Comparison of ENCODE assay signal across 16 cellular contexts in the genomic region with DNA sequence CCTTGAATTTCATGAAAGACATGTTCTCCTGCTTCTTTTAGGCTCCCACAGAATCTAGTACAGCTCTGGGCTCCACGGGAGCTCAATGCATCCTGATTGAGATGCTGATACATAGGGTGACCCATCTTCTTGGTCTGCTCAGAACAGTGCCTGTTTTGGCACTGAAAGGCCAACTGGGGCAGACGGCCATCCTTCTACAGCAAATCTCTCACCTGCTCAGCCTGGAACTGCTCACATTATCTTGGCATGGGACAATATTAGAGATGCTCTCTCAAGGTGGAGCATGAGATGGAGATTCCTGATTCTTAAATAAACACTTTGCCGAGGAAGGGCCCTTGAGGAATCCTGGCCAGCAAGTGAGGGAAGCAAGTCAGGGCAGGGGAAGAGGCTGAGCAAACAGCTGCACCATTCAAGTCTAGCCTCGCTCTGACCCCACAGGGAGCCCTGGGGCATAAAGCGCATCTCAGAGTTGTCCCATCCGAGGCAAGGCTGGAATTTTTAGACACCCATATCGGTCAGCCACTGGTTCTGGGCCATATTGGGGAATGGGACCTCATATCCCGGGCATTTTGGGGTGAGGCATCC. TPM values are rescaled to one million over a fixed set of nuclear protein-coding genes. Genes with fewer than 3 reads are reported as not detected.
DNase-seq lines count a peak whose midpoint lies in the region; ATAC-seq and TF ChIP-seq lines count a peak whose summit lies in the region.
"Had no signal": no experiment of that assay in that cellular context is flagged by ENCODE, and none has a peak within 500 bp of the region (broad histone marks: within the 10 kb centered on the region; RNA-seq: fewer than 3 reads in every experiment).

No MANE protein-coding gene starts in this region.

- peaks cover 41 to 43% of the 10 kb centered on the region in 2 experiments for H3K4me1 ChIP-seq in trophoblast cell (ENCODE audit: control insufficient read depth in 1 of 2, insufficient read depth in 2 of 2, low read length in 2 of 2)

- H3K9me3 ChIP-seq in trophoblast cell (ENCODE audit: insufficient read depth, low read depth, low read length), result peaks cover 2% of the 10 kb centered on the region

- H3K27ac ChIP-seq in RWPE1 (peak overlapping the region; percentile 8; the same call in 1 of the 2 replicates), trophoblast cell (ENCODE audit: low read depth, low read length) (no peak overlapping the region)
- H3K27ac ChIP-seq: HL-60 had no signal

- no peak overlapping the region for H2BK120ac ChIP-seq in trophoblast cell (ENCODE audit: insufficient read depth, low read length, poor library complexity)

- H3K4me3 Mint-ChIP-seq in dendritic cell treated with granulocyte-macrophage colony-stimulating factor and Interleukin-4, amounts not matched to agents 40 ng/mL and 50 ng/mL, for 4 days, result no peak overlapping the region
- H3K4me3 Mint-ChIP-seq: B cell; CD4-positive, alpha-beta T cell; HFFc6 had no signal

- H2BK12ac ChIP-seq in trophoblast cell (ENCODE audit: low read length), result no peak overlapping the region

- no peak overlapping the region for H2BK5ac ChIP-seq in trophoblast cell (ENCODE audit: low read depth, low read length, poor library complexity)

- H3K14ac ChIP-seq in trophoblast cell (ENCODE audit: low read length), result no peak overlapping the region

- intact Hi-C loops in dendritic cell treated with granulocyte-macrophage colony-stimulating factor and Interleukin-4, amounts not matched to agents 40 ng/mL and 50 ng/mL, for 4 days (cut with micrococcal nuclease), result no loop called here

- H4K8ac ChIP-seq in trophoblast cell (ENCODE audit: low read depth, low read length), result no peak overlapping the region

- no peak overlapping the region for H4K12ac ChIP-seq in trophoblast cell (ENCODE audit: low read depth, low read length)

- no peak overlapping the region for H3K18ac ChIP-seq in trophoblast cell (ENCODE audit: low read length)

- no peak overlapping the region for H3K9ac ChIP-seq in trophoblast cell (ENCODE audit: low read length)

- H3K4me3 ChIP-seq in trophoblast cell (ENCODE audit: low read depth, low read length), result no peak overlapping the region
- H3K4me3 ChIP-seq: GM12878 had no signal

- no peak for ATAC-seq in HG03571 (IDR thresholded peaks at IDR 0.05; ENCODE audit: unreplicated experiment)
- ATAC-seq: GM12878 had no signal

- H3K79me1 ChIP-seq in trophoblast cell (ENCODE audit: low read length), result peaks cover 5% of the 10 kb centered on the region

- H3K36me3 Mint-ChIP-seq in dendritic cell treated with granulocyte-macrophage colony-stimulating factor and Interleukin-4, amounts not matched to agents 40 ng/mL and 50 ng/mL, for 4 days (ENCODE audit: low read depth), result peaks cover 48% of the 10 kb centered on the region

- TF ChIP-seq CTCF in RWPE1 (conservative IDR thresholded peaks at IDR 0.05; ENCODE audit: low read depth) (no peak), GM10248 (IDR thresholded peaks at IDR 0.05; ENCODE audit: control extremely low read depth, extremely low read depth, low read depth, missing control alignments) (no peak)

- no peaks in the 10 kb centered on the region for H3K9me3 Mint-ChIP-seq in dendritic cell treated with granulocyte-macrophage colony-stimulating factor and Interleukin-4, amounts not matched to agents 40 ng/mL and 50 ng/mL, for 4 days
- H3K9me3 Mint-ChIP-seq: CD4-positive, alpha-beta T cell; HFFc6 had no signal

- CTCF ChIA-PET in RWPE1 (lab: Yijun Ruan, JAX) (interaction anchor here (0.8 kb wide), 1 partner anchor 25 kb away, joined by 3 read pairs; no protein-coding TSS in a partner anchor), GM10248 (lab: Yijun Ruan, JAX) (interaction anchor here (1.7 kb wide), 1 partner anchor 11 kb away, joined by 6 read pairs; no protein-coding TSS in a partner anchor)

- no peak overlapping the region for H3K23ac ChIP-seq in trophoblast cell (ENCODE audit: low read length)

- peaks cover 63% of the 10 kb centered on the region for H3K27me3 Mint-ChIP-seq in dendritic cell treated with granulocyte-macrophage colony-stimulating factor and Interleukin-4, amounts not matched to agents 40 ng/mL and 50 ng/mL, for 4 days

- H2AK5ac ChIP-seq in trophoblast cell (ENCODE audit: low read length), result peak overlapping the region; percentile 18

- H3K4me1 Mint-ChIP-seq in dendritic cell treated with granulocyte-macrophage colony-stimulating factor and Interleukin-4, amounts not matched to agents 40 ng/mL and 50 ng/mL, for 4 days (ENCODE audit: low read depth), result peaks cover 97% of the 10 kb centered on the region
- H3K4me1 Mint-ChIP-seq: B cell had no signal

- no peak overlapping the region for H2AFZ ChIP-seq in trophoblast cell (ENCODE audit: insufficient read depth, low read length, poor library complexity)

- H3K4ac ChIP-seq in trophoblast cell (ENCODE audit: low read depth, low read length), result no peak overlapping the region

- no peak overlapping the region for H3K4me2 ChIP-seq in trophoblast cell (ENCODE audit: low read length)

- POLR2A ChIA-PET in RWPE1 (lab: Yijun Ruan, JAX; ENCODE audit: low non-redundant PET) (no interaction called here), GM10248 (lab: Yijun Ruan, JAX) (no interaction called here)

- H4K91ac ChIP-seq in trophoblast cell (ENCODE audit: low read depth, low read length), result no peak overlapping the region

- H3K27me3 ChIP-seq in trophoblast cell (ENCODE audit: insufficient read depth, low read length), result no peaks in the 10 kb centered on the region

- no peaks in the 10 kb centered on the region for H3K79me2 ChIP-seq in trophoblast cell (ENCODE audit: control insufficient read depth, insufficient read depth, low read length, poor library complexity)

- DNase-seq in DMS79 (lab: John Stamatoyannopoulos, UW) (peak; percentile 61), RWPE1 (ENCODE audit: low spot score) (no peak), trophoblast cell (no peak), GM10248 (ENCODE audit: extremely low spot score) (no peak), NCI-H1048 (lab: John Stamatoyannopoulos, UW) (no peak)
- DNase-seq: ACHN; Calu3; CD4-positive, alpha-beta T cell; DMS 273 treated with DMSO at 0.1 percent for 48 hours; HCEC 1CT; HFFc6 had no signal

- H3K27ac Mint-ChIP-seq in dendritic cell treated with granulocyte-macrophage colony-stimulating factor and Interleukin-4, amounts not matched to agents 40 ng/mL and 50 ng/mL, for 4 days, result peak overlapping the region; percentile 20
- H3K27ac Mint-ChIP-seq: B cell; CD4-positive, alpha-beta T cell; HFFc6 had no signal

- no peaks in the 10 kb centered on the region for H3K36me3 ChIP-seq in trophoblast cell (ENCODE audit: control insufficient read depth in 1 of 2, insufficient read depth in 2 of 2, low read length in 2 of 2)

- WGBS in trophoblast cell (ENCODE audit: extremely low coverage, insufficient coverage, insufficient read length), result no CpG with 5 or more reads among the region's 8 CpGs

RNA-seq across cellular contexts. Expression of a gene that starts 58.4 kb away (rescaled TPM):
- polyA plus RNA-seq in trophoblast cell (2013), result 2.6 and 2.7 TPM in 2 replicates
